In the genomic region with DNA sequence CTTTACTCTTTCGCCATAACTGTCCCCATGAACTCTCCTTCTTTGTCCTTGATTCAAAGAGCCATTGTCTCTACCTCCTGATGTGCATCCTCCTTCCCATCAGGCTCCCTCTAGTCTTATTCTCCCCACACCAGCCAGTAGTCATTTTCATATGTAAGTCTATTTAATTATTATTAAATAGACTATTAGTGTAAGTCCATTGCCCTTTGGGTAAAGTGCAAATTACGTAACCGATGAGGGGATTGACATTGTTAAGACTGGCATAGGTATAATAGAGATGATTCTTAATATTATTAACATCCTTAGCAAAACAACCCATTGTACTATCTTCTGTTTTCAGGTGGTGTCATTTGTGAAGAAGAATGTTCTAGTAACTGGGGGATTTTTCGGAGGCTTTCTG, we compare ENCODE assay signal across 2 cellular contexts.
TF ChIP-seq lines count a peak whose summit lies in the region.

No MANE protein-coding gene starts in this region.

TF ChIP-seq in liver, 16 proteins besides CTCF, POLR2A, EP300 and RAD21:
- TF ChIP-seq TAF1 (conservative IDR thresholded peaks at IDR 0.05) = no peak
- peak; percentile 76 to 85 for TF ChIP-seq HNF4A (conservative IDR thresholded peaks at IDR 0.05)
TF ChIP-seq in liver: peak in this region for 1.

TF ChIP-seq in HepG2, 621 proteins besides CTCF, POLR2A, EP300 and RAD21:
- TF ChIP-seq ZMYM3 (CRISPR knock-in tag; IDR thresholded peaks at IDR 0.05) (no peak), CCAR2 (optimal IDR thresholded peaks at IDR 0.05; ENCODE audit: low read depth, low read length) (no peak), ZNF33B (CRISPR knock-in tag; IDR thresholded peaks at IDR 0.05) (no peak), IRX3 (CRISPR knock-in tag; IDR thresholded peaks at IDR 0.05; ENCODE audit: borderline replicate concordance, low read depth) (no peak), NFYC (CRISPR knock-in tag; IDR thresholded peaks at IDR 0.05) (no peak), ZFYVE20 (CRISPR knock-in tag; IDR thresholded peaks at IDR 0.05; ENCODE audit: borderline replicate concordance, low read depth) (no peak)
- TF ChIP-seq, protein P1, sequence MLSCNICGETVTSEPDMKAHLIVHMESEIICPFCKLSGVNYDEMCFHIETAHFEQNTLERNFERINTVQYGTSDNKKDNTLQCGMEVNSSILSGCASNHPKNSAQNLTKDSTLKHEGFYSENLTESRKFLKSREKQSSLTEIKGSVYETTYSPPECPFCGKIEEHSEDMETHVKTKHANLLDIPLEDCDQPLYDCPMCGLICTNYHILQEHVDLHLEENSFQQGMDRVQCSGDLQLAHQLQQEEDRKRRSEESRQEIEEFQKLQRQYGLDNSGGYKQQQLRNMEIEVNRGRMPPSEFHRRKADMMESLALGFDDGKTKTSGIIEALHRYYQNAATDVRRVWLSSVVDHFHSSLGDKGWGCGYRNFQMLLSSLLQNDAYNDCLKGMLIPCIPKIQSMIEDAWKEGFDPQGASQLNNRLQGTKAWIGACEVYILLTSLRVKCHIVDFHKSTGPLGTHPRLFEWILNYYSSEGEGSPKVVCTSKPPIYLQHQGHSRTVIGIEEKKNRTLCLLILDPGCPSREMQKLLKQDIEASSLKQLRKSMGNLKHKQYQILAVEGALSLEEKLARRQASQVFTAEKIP (CRISPR knock-in tag; IDR thresholded peaks at IDR 0.05; ENCODE audit: borderline replicate concordance) = no peak
- TF ChIP-seq, protein P2, sequence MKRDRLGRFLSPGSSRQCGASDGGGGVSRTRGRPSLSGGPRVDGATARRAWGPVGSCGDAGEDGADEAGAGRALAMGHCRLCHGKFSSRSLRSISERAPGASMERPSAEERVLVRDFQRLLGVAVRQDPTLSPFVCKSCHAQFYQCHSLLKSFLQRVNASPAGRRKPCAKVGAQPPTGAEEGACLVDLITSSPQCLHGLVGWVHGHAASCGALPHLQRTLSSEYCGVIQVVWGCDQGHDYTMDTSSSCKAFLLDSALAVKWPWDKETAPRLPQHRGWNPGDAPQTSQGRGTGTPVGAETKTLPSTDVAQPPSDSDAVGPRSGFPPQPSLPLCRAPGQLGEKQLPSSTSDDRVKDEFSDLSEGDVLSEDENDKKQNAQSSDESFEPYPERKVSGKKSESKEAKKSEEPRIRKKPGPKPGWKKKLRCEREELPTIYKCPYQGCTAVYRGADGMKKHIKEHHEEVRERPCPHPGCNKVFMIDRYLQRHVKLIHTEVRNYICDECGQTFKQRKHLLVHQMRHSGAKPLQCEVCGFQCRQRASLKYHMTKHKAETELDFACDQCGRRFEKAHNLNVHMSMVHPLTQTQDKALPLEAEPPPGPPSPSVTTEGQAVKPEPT (CRISPR knock-in tag; IDR thresholded peaks at IDR 0.05; ENCODE audit: low read depth) = no peak
- TF ChIP-seq, protein P3, sequence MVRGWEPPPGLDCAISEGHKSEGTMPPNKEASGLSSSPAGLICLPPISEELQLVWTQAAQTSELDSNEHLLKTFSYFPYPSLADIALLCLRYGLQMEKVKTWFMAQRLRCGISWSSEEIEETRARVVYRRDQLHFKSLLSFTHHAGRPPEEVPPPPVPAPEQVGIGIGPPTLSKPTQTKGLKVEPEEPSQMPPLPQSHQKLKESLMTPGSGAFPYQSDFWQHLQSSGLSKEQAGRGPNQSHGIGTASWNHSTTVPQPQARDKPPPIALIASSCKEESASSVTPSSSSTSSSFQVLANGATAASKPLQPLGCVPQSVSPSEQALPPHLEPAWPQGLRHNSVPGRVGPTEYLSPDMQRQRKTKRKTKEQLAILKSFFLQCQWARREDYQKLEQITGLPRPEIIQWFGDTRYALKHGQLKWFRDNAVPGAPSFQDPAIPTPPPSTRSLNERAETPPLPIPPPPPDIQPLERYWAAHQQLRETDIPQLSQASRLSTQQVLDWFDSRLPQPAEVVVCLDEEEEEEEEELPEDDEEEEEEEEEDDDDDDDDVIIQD (CRISPR knock-in tag; IDR thresholded peaks at IDR 0.05; ENCODE audit: low read depth) = no peak
